ENCODE assay signal across 18 cellular contexts in genomic region chr4:185782523-185782922, GRCh38. TPM values are rescaled to one million over a fixed set of nuclear protein-coding genes. Genes with fewer than 3 reads are reported as not detected.
DNase-seq lines count a peak whose midpoint lies in the region; ATAC-seq, FAIRE-seq and TF ChIP-seq lines count a peak whose summit lies in the region.
"Had no signal": no experiment of that assay in that cellular context is flagged by ENCODE, and none has a peak within 500 bp of the region (broad histone marks: within the 10 kb centered on the region; RNA-seq: fewer than 3 reads in every experiment).

No MANE protein-coding gene starts in this region.

- no peak for TF ChIP-seq EP300 in K562 (IDR thresholded peaks at IDR 0.05; ENCODE audit: low read length)

- no peaks in the 10 kb centered on the region for H3K9me3 Mint-ChIP-seq in MCF 10A (ENCODE audit: unreplicated experiment)
- H3K9me3 Mint-ChIP-seq: activated naive CD8-positive, alpha-beta T cell treated with anti-CD3 and anti-CD28 coated beads, Interleukin-2, amount 50 U/mL, for 24 hours had no signal

- FAIRE-seq in K562 (lab: Jason Lieb, UNC), result no peak
- FAIRE-seq: A204.1, G401.6 had no signal

- dilution Hi-C loops in mammary epithelial cell (cut with HindIII; ENCODE audit: low sequenced_read_pairs), result no loop called here

- H3K4me1 ChIP-seq in mammary epithelial cell (ENCODE audit: insufficient read depth, low read length) (peaks cover 18% of the 10 kb centered on the region), K562 (replicated peaks in 1 of 2; ENCODE audit: control insufficient read depth in 2 of 2, insufficient read depth in 2 of 2, low read length in 2 of 2) (no peaks in the 10 kb centered on the region), left ventricle myocardium inferior (peaks cover 97% of the 10 kb centered on the region)

- peaks cover 19% of the 10 kb centered on the region for H3K4me1 Mint-ChIP-seq in MCF 10A (ENCODE audit: insufficient read depth, unreplicated experiment)
- no peaks in the 10 kb centered on the region for H3K4me1 Mint-ChIP-seq in T-helper 17 cell
- H3K4me1 Mint-ChIP-seq: activated naive CD8-positive, alpha-beta T cell treated with anti-CD3 and anti-CD28 coated beads, Interleukin-2, amount 50 U/mL, for 24 hours; naive thymus-derived CD4-positive, alpha-beta T cell had no signal

- intact Hi-C loops in mammary epithelial cell (cut with micrococcal nuclease), result no loop called here
- intact Hi-C loops in MCF 10A (cut with micrococcal nuclease), result no loop called here
- intact Hi-C loops in K562 (cut with micrococcal nuclease), result no loop called here
- intact Hi-C loops in left ventricle myocardium inferior (cut with micrococcal nuclease), result no loop called here

- H2AFZ ChIP-seq in mammary epithelial cell (ENCODE audit: low read depth, low read length), result no peak overlapping the region
- no peak overlapping the region for H2AFZ ChIP-seq in K562 (ENCODE audit: low read depth, low read length)

- in situ Hi-C loops in mammary epithelial cell (cut with MboI; ENCODE audit: low sequenced_read_pairs in 2 of 2), result no loop called here
- in situ Hi-C loops in K562 (cut with MboI), result no loop called here

- H3K4me3 Mint-ChIP-seq in MCF 10A (ENCODE audit: unreplicated experiment) (no peak overlapping the region), T-helper 17 cell (no peak overlapping the region)
- H3K4me3 Mint-ChIP-seq: activated naive CD8-positive, alpha-beta T cell treated with anti-CD3 and anti-CD28 coated beads, Interleukin-2, amount 50 U/mL, for 24 hours; naive thymus-derived CD4-positive, alpha-beta T cell had no signal

- DNase-seq in mammary epithelial cell (peak; percentile 81), MCF 10A (ENCODE audit: unreplicated experiment) (no peak), K562 (ENCODE audit: extremely low read depth in 1 of 4, low spot score in 3 of 4) (peak in 2 of 4 experiments; percentile 10 to 11), left ventricle myocardium inferior (no peak), T-helper 17 cell (no peak)
- no peak for DNase-seq in activated CD8-positive, alpha-beta memory T cell treated with anti-CD3 and anti-CD28 coated beads, Interleukin-2, amount 50 U/mL, for 48 hours
- DNase-seq: activated CD4-positive, alpha-beta T cell treated with anti-CD3 and anti-CD28 coated beads, Interleukin-2, amount 50 U/mL, for 1 hour; activated naive CD8-positive, alpha-beta T cell treated with anti-CD3 and anti-CD28 coated beads, Interleukin-2, amount 50 U/mL, for 24 hours; activated T-cell treated with anti-CD3 and anti-CD28 coated beads, Interleukin-2, amount 50 U/mL, for 48 hours; Kasumi-1; naive thymus-derived CD4-positive, alpha-beta T cell; NCI-H2029; posterior cingulate gyrus; T-helper 9 cell had no signal

- no peak for TF ChIP-seq RAD21 in K562 (CRISPR knock-in tag; conservative IDR thresholded peaks at IDR 0.05 in 1 of 2, IDR thresholded peaks at IDR 0.05 in 1 of 2)

- H3K4me2 ChIP-seq in mammary epithelial cell (ENCODE audit: insufficient read depth, low read depth, low read length) (no peak overlapping the region), K562 (ENCODE audit: insufficient read depth, low read length) (no peak overlapping the region)

- H3K36me3 ChIP-seq in mammary epithelial cell (ENCODE audit: insufficient read depth, low read length) (no peaks in the 10 kb centered on the region), K562 (ENCODE audit: control insufficient read depth, insufficient read depth, low read length) (no peaks in the 10 kb centered on the region), left ventricle myocardium inferior (no peaks in the 10 kb centered on the region)

- H3K36me3 Mint-ChIP-seq in MCF 10A (ENCODE audit: insufficient read depth, unreplicated experiment) (no peaks in the 10 kb centered on the region), T-helper 17 cell (ENCODE audit: low read depth) (no peaks in the 10 kb centered on the region)
- H3K36me3 Mint-ChIP-seq: naive thymus-derived CD4-positive, alpha-beta T cell had no signal

- H3K79me2 ChIP-seq in mammary epithelial cell (ENCODE audit: insufficient read depth, low read length) (no peaks in the 10 kb centered on the region), K562 (ENCODE audit: control insufficient read depth, insufficient read depth, low read length) (no peaks in the 10 kb centered on the region)

- ATAC-seq in K562, result no peak
- ATAC-seq in T-helper 17 cell, result no peak
- ATAC-seq in GM21528 (IDR thresholded peaks at IDR 0.05; ENCODE audit: low FRiP score, unreplicated experiment), result no peak
- ATAC-seq in HG03442 (IDR thresholded peaks at IDR 0.05; ENCODE audit: unreplicated experiment), result no peak
- ATAC-seq: activated naive CD8-positive, alpha-beta T cell treated with anti-CD3 and anti-CD28 coated beads, Interleukin-2, amount 50 U/mL, for 24 hours; naive thymus-derived CD4-positive, alpha-beta T cell had no signal

- H3K9ac ChIP-seq in mammary epithelial cell (ENCODE audit: insufficient read depth, low read length) (no peak overlapping the region), K562 (ENCODE audit: insufficient read depth in 1 of 2, low read depth in 2 of 2, low read length in 2 of 2) (no peak overlapping the region)

- BruUV-seq in mammary epithelial cell (replicated peaks; lab: Mats Ljungman, UMichigan) (no TSS peak), MCF 10A (replicated peaks; lab: Mats Ljungman, UMichigan) (no TSS peak), K562 (replicated peaks; lab: Mats Ljungman, UMichigan) (no TSS peak)

- H4K20me1 ChIP-seq in mammary epithelial cell (ENCODE audit: insufficient read depth, low read length) (no peaks in the 10 kb centered on the region), K562 (replicated peaks; ENCODE audit: control insufficient read depth, insufficient read depth, low read length) (no peaks in the 10 kb centered on the region; the same call in 1 of the 2 replicates)

- H3K27ac Mint-ChIP-seq in MCF 10A (ENCODE audit: low read depth, unreplicated experiment), result no peak overlapping the region
- no peak overlapping the region for H3K27ac Mint-ChIP-seq in T-helper 17 cell
- H3K27ac Mint-ChIP-seq: activated naive CD8-positive, alpha-beta T cell treated with anti-CD3 and anti-CD28 coated beads, Interleukin-2, amount 50 U/mL, for 24 hours; naive thymus-derived CD4-positive, alpha-beta T cell had no signal

- H3K27me3 Mint-ChIP-seq in MCF 10A (ENCODE audit: insufficient read depth, unreplicated experiment) (no peaks in the 10 kb centered on the region), T-helper 17 cell (peaks cover 4% of the 10 kb centered on the region)
- H3K27me3 Mint-ChIP-seq: activated naive CD8-positive, alpha-beta T cell treated with anti-CD3 and anti-CD28 coated beads, Interleukin-2, amount 50 U/mL, for 24 hours had no signal

- H3K4me3 ChIP-seq in mammary epithelial cell (replicated peaks in 1 of 3; ENCODE audit: insufficient read depth in 1 of 3, low read depth in 2 of 3, low read length in 3 of 3) (no peak overlapping the region), K562 (no peak overlapping the region), left ventricle myocardium inferior (no peak overlapping the region)

- no peak for TF ChIP-seq CTCF in mammary epithelial cell (conservative IDR thresholded peaks at IDR 0.05 in 1 of 2, IDR thresholded peaks at IDR 0.05 in 1 of 2; ENCODE audit: extremely low read depth in 1 of 2, insufficient read depth in 1 of 2, low read depth in 1 of 2, low read length in 2 of 2)
- no peak for TF ChIP-seq CTCF in MCF 10A (IDR thresholded peaks at IDR 0.05; ENCODE audit: unreplicated experiment)
- no peak for TF ChIP-seq CTCF in K562 (IDR thresholded peaks at IDR 0.05 in 2 of 3, conservative IDR thresholded peaks at IDR 0.05 in 1 of 3; ENCODE audit: insufficient read depth in 2 of 3, low read depth in 1 of 3, low read length in 3 of 3)
- TF ChIP-seq CTCF in left ventricle myocardium inferior (IDR thresholded peaks at IDR 0.05; ENCODE audit: borderline replicate concordance), result no peak

- no peaks in the 10 kb centered on the region for H3K27me3 ChIP-seq in mammary epithelial cell (ENCODE audit: insufficient read depth, low read length)
- H3K27me3 ChIP-seq in K562 (ENCODE audit: control insufficient read depth in 2 of 2, insufficient read depth in 2 of 2, low read length in 2 of 2), result peaks cover 5 to 17% of the 10 kb centered on the region in 2 experiments; a peak in 4 of 5 replicates
- no peaks in the 10 kb centered on the region for H3K27me3 ChIP-seq in left ventricle myocardium inferior (ENCODE audit: low read depth)

- H3K27ac ChIP-seq in mammary epithelial cell (ENCODE audit: insufficient read depth, low read depth, low read length), result no peak overlapping the region
- H3K27ac ChIP-seq in K562 (ENCODE audit: extremely low read depth, low read depth, low read length), result no peak overlapping the region
- peak overlapping the region; percentile 90 for H3K27ac ChIP-seq in left ventricle myocardium inferior (replicated peaks)

- no peaks in the 10 kb centered on the region for H3K9me3 ChIP-seq in mammary epithelial cell (replicated peaks; ENCODE audit: insufficient read depth, low read length)
- H3K9me3 ChIP-seq in K562 (replicated peaks; ENCODE audit: control insufficient read depth, insufficient read depth, low read depth, low read length), result no peaks in the 10 kb centered on the region
- H3K9me3 ChIP-seq in left ventricle myocardium inferior (replicated peaks), result no peaks in the 10 kb centered on the region
- H3K9me3 ChIP-seq in T-helper 17 cell (ENCODE audit: control insufficient read depth, low read length, poor library complexity, severe bottlenecking), result no peaks in the 10 kb centered on the region

- no peaks in the 10 kb centered on the region for H3K9me1 ChIP-seq in K562 (ENCODE audit: control insufficient read depth, insufficient read depth, low read length)

- no peak for TF ChIP-seq POLR2A in K562 (conservative IDR thresholded peaks at IDR 0.05)

- POLR2A ChIA-PET in MCF 10A (lab: Yijun Ruan, JAX), result interaction anchor here (0.7 to 1.0 kb wide), 2 partner anchors 10 to 72 kb away, joined by 3 read pairs; no protein-coding TSS in a partner anchor
- POLR2A ChIA-PET in K562 (lab: Yijun Ruan, JAX), result no interaction called here

- CTCF ChIA-PET in mammary epithelial cell (lab: Charles Lee; ENCODE audit: low non-redundant PET) (no interaction called here), MCF 10A (lab: Yijun Ruan, JAX) (no interaction called here), K562 (lab: Yijun Ruan, JAX; ENCODE audit: low intra/inter-chr PET ratio) (no interaction called here)

RNA-seq across cellular contexts. Expression of gene SORBS2, which starts 29.5 kb away (rescaled TPM):
- 1 to 10 TPM; 5.6 to 8.5 TPM for total RNA-seq in mammary epithelial cell
- polyA plus RNA-seq in mammary epithelial cell, result 3.6 TPM
- polyA minus RNA-seq in mammary epithelial cell, result not detected
- 19.3 and 29.1 TPM in 2 replicates for total RNA-seq in MCF 10A (2022)
- total RNA-seq in K562 (2011; cell fraction: chromatin; rRNA removed; ENCODE audit: low replicate concordance), result not detected in 2 replicates
- not detected in 2 replicates for total RNA-seq in K562 (2011; cell fraction: nucleolus; rRNA removed)
- not detected in 2 replicates for total RNA-seq in K562 (2011; cell fraction: nucleoplasm; rRNA removed)
- not detected in 2 replicates for total RNA-seq in K562 (2014; rRNA removed)
- total RNA-seq in K562 (2014; rRNA removed; fragmentation: Illumina TruSeq; extraction: Trizol), result not detected in 2 replicates
- total RNA-seq in K562 (2015; rRNA removed; fragmentation: Illumina TruSeq; extraction: Trizol), result not detected in 2 replicates
- total RNA-seq in K562 (2021), result 0.29 and 1.1 TPM in 2 replicates
- polyA plus RNA-seq in K562 (2011; rRNA removed), result not detected in 2 replicates
- polyA plus RNA-seq in K562 (2011; cell fraction: cytosol; rRNA removed), result not detected in 2 replicates
- polyA plus RNA-seq in K562 (2011; cell fraction: nucleus; rRNA removed), result not detected in 2 replicates
- 0.05 TPM in 1 of 2 replicates, not detected in the other for polyA plus RNA-seq in K562 (2012)
- not detected in 2 replicates for polyA plus RNA-seq in K562 (2014; fragmentation: Illumina TruSeq; extraction: Trizol)
- polyA plus RNA-seq in K562 (2014; fragmentation: Nextera tagmentation; extraction: Ambion mirVana), result not detected
- not detected in 2 replicates for polyA plus RNA-seq in K562 (2014; rRNA removed)
- not detected in 2 replicates for polyA minus RNA-seq in K562 (2011; rRNA and poly(A)+ RNA removed)
- not detected in 2 replicates for polyA minus RNA-seq in K562 (2011; cell fraction: cytosol; rRNA and poly(A)+ RNA removed)
- not detected in 2 replicates for polyA minus RNA-seq in K562 (2011; cell fraction: nucleus; rRNA and poly(A)+ RNA removed)
- total RNA-seq in left ventricle myocardium inferior, result 1,282 TPM
- under 1 TPM in 1 of 2 donors, not detected in 1; 0.07 TPM for total RNA-seq in T-helper 17 cell
- polyA plus RNA-seq: naive thymus-derived CD4-positive, alpha-beta T cell had no signal

Comparison
In these comparisons a context has a peak if more than half of its experiments do, and no peak if none do; other contexts are left out.
1. RNA of gene SORBS2, which starts 29.5 kb away (total RNA-seq): 1,282 TPM in left ventricle myocardium inferior (single experiment); 19.3 to 29.1 TPM in MCF 10A, 5.6 to 8.5 TPM in mammary epithelial cell, 0.07 TPM in T-helper 17 cell and 0.29 to 1.1 TPM in K562; every median in the first group is over 10 times any median in the second.